In the genomic region with DNA sequence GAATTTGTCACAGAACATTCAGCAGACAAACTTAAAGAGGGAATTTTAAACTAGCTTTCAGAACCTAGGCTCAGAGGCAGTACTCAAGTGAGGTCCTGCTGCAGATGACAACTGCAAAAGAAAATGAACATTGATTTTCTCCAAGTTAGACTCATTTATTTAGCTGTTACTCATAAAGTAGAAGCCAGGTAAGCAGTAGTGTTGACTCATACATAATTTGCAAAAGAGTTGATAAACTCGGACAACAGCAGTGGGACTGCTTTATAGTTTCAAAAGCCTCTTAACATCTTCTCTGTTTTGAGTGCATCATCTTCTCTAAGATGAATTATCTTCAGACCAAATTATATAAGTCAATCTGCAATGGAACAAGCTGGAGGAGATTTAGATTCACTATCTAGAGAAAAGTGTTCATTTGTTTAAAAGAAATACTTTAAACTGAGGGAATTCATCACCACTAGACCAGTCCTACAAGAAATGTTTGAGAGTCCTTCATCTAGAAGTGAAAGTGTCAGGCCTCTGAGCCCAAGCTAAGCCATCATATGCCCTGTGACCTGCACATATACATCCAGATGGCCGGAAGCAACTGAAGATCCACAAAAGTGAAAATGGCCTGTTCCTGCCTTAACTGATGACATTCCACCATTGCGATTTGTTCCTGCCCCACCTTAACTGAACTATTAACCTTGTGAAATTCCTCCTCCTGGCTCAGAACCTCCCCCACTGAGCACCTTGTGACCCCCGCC, we compare ENCODE assay signal across 16 cellular contexts. TPM values are rescaled to one million over a fixed set of nuclear protein-coding genes. Genes with fewer than 3 reads are reported as not detected.
DNase-seq lines count a peak whose midpoint lies in the region; ATAC-seq, FAIRE-seq and TF ChIP-seq lines count a peak whose summit lies in the region.
"Had no signal": no experiment of that assay in that cellular context is flagged by ENCODE, and none has a peak within 500 bp of the region (broad histone marks: within the 10 kb centered on the region; RNA-seq: fewer than 3 reads in every experiment).

No MANE protein-coding gene starts in this region.

- H3K27ac ChIP-seq in PC-3 (ENCODE audit: low read length): no peak overlapping the region

- no TSS peak for BruUV-seq in PC-3 (replicated peaks; lab: Mats Ljungman, UMichigan)

- H3K4me3 ChIP-seq in PC-3 (ENCODE audit: low read length): no peak overlapping the region
- H3K4me3 ChIP-seq in bronchial epithelial cell (ENCODE audit: low read depth, low read length): no peak overlapping the region

- POLR2A ChIA-PET in PC-3 (lab: Charles Lee; ENCODE audit: unreplicated experiment): interaction anchor here (0.6 kb wide), 2 partner anchors 99 to 224 kb away, joined by 5 read pairs; a partner anchor contains a TSS

- H3K27me3 Mint-ChIP-seq in activated T-cell treated with anti-CD3 and anti-CD28 coated beads, Interleukin-2, amount 50 U/mL, for 4 hours (ENCODE audit: low read depth): peaks cover 3% of the 10 kb centered on the region

- no peaks in the 10 kb centered on the region for H3K36me3 ChIP-seq in PC-3 (ENCODE audit: low read depth, low read length)
- H3K36me3 ChIP-seq in bronchial epithelial cell (ENCODE audit: control insufficient read depth, insufficient read depth, low read length): no peaks in the 10 kb centered on the region

- intact Hi-C loops in PC-3 (cut with micrococcal nuclease): no loop called here

- H3K9me2 ChIP-seq in PC-3 (replicated peaks; ENCODE audit: low read length): no peaks in the 10 kb centered on the region

- peaks cover 5% of the 10 kb centered on the region for H3K36me3 Mint-ChIP-seq in activated T-cell treated with anti-CD3 and anti-CD28 coated beads, Interleukin-2, amount 50 U/mL, for 4 hours (ENCODE audit: insufficient read depth)

- H3K4me3 Mint-ChIP-seq in activated T-cell treated with anti-CD3 and anti-CD28 coated beads, Interleukin-2, amount 50 U/mL, for 4 hours: peak overlapping the region; percentile 75

- H2AFZ ChIP-seq in PC-3 (ENCODE audit: low read length): no peak overlapping the region

- ATAC-seq in activated T-cell treated with anti-CD3 and anti-CD28 coated beads, Interleukin-2, amount 50 U/mL, for 4 hours: peak; percentile 59 to 68
- ATAC-seq in PC-3 (peak; percentile 74), GM18870 (IDR thresholded peaks at IDR 0.05; ENCODE audit: unreplicated experiment) (no peak)
- peak; percentile 21 for ATAC-seq in stimulated activated naive CD8-positive, alpha-beta T cell treated with anti-CD3 and anti-CD28 coated beads, Interleukin-15, Interleukin-2, amounts not matched to agents 100 U/mL and 50 U/mL, for 24 hours

- H4K20me1 ChIP-seq in PC-3 (ENCODE audit: low read length): no peaks in the 10 kb centered on the region

- no peaks in the 10 kb centered on the region for H3K9me3 Mint-ChIP-seq in activated T-cell treated with anti-CD3 and anti-CD28 coated beads, Interleukin-2, amount 50 U/mL, for 4 hours

- TF ChIP-seq CTCF in PC-3 (conservative IDR thresholded peaks at IDR 0.05; ENCODE audit: low read depth, low read length): no peak
- no peak for TF ChIP-seq CTCF in bronchial epithelial cell (IDR thresholded peaks at IDR 0.05; ENCODE audit: insufficient read depth, low read length, severe bottlenecking)

- CTCF ChIA-PET in PC-3 (lab: Charles Lee): no interaction called here

- H3K9ac ChIP-seq in PC-3 (ENCODE audit: low read length): no peak overlapping the region

- no peaks in the 10 kb centered on the region for H3K27me3 ChIP-seq in PC-3 (ENCODE audit: low read length)
- H3K27me3 ChIP-seq in bronchial epithelial cell (ENCODE audit: control insufficient read depth, insufficient read depth, low read length): no peaks in the 10 kb centered on the region

- no peaks in the 10 kb centered on the region for H3K9me3 ChIP-seq in PC-3 (ENCODE audit: low read length)

- no peak for FAIRE-seq in bronchial epithelial cell (lab: Jason Lieb, UNC)
- FAIRE-seq: endothelial cell of umbilical vein, H1 had no signal

- peaks cover 19% of the 10 kb centered on the region; the same call in 1 of the 2 replicates for H3K4me1 ChIP-seq in PC-3 (ENCODE audit: insufficient read depth, low read length)

- DNase-seq in activated T-cell treated with anti-CD3 and anti-CD28 coated beads, Interleukin-2, amount 50 U/mL, for 4 hours: no peak
- DNase-seq in activated T-cell treated with anti-CD3 and anti-CD28 coated beads, Interleukin-2, amount 50 U/mL, for 1 hour: no peak
- DNase-seq in PC-3 (peak; percentile 46), bronchial epithelial cell (ENCODE audit: low read depth) (peak; percentile 50), NCI-H526 treated with DMSO at 0.1 percent for 48 hours (lab: John Stamatoyannopoulos, UW) (no peak), foreskin melanocyte (no peak)
- no peak for DNase-seq in stimulated activated naive CD8-positive, alpha-beta T cell treated with anti-CD3 and anti-CD28 coated beads, Interleukin-15, Interleukin-2, amounts not matched to agents 100 U/mL and 50 U/mL, for 24 hours
- DNase-seq: activated CD4-positive, CD25-positive, alpha-beta regulatory T cell treated with anti-CD3 and anti-CD28 coated beads, Interleukin-2, amount 50 U/mL, for 72 hours; activated gamma-delta T cell treated with Interleukin-2 at 50 U/mL for 16 hours; caudate nucleus; DMS 273 treated with DMSO at 0.1 percent for 48 hours; NCI-H2227 treated with DMSO at 0.1 percent for 48 hours; stimulated activated naive CD4-positive, alpha-beta T cell treated with Interleukin-2 at 50 U/mL for 16 hours had no signal

- no peaks in the 10 kb centered on the region for H3K79me2 ChIP-seq in PC-3 (ENCODE audit: low read length)

- no peaks in the 10 kb centered on the region for H3F3A ChIP-seq in PC-3 (ENCODE audit: low read length, unreplicated experiment)

- peaks cover 52% of the 10 kb centered on the region for H3K4me1 Mint-ChIP-seq in activated T-cell treated with anti-CD3 and anti-CD28 coated beads, Interleukin-2, amount 50 U/mL, for 4 hours (ENCODE audit: low read depth)

- H3K4me2 ChIP-seq in PC-3 (ENCODE audit: low read length): no peak overlapping the region

RNA-seq across cellular contexts. Expression of a gene that starts 49.5 kb away (rescaled TPM):
- total RNA-seq in activated T-cell treated with anti-CD3 and anti-CD28 coated beads, Interleukin-2, amount 50 U/mL, for 4 hours: 10 to 100 TPM; 13.3 to 16.4 (median 15.0) TPM
- 22.0 and 23.8 TPM in 2 replicates for total RNA-seq in PC-3 (2014; rRNA removed)
- total RNA-seq in bronchial epithelial cell: 9.5 and 14.7 TPM in 2 replicates

Comparison
In these comparisons a context has a peak if more than half of its experiments do, and no peak if none do; other contexts are left out.
1. DNase-seq: peak in PC-3 (single experiment) and bronchial epithelial cell (single experiment); none in activated T-cell treated with anti-CD3 and anti-CD28 coated beads, Interleukin-2, amount 50 U/mL, for 4 hours (single experiment), activated T-cell treated with anti-CD3 and anti-CD28 coated beads, Interleukin-2, amount 50 U/mL, for 1 hour (single experiment), stimulated activated naive CD8-positive, alpha-beta T cell treated with anti-CD3 and anti-CD28 coated beads, Interleukin-15, Interleukin-2, amounts not matched to agents 100 U/mL and 50 U/mL, for 24 hours (single experiment), NCI-H526 treated with DMSO at 0.1 percent for 48 hours (single experiment) and foreskin melanocyte (single experiment).